23 cellular contexts compared by ENCODE assay signal in the genomic region with DNA sequence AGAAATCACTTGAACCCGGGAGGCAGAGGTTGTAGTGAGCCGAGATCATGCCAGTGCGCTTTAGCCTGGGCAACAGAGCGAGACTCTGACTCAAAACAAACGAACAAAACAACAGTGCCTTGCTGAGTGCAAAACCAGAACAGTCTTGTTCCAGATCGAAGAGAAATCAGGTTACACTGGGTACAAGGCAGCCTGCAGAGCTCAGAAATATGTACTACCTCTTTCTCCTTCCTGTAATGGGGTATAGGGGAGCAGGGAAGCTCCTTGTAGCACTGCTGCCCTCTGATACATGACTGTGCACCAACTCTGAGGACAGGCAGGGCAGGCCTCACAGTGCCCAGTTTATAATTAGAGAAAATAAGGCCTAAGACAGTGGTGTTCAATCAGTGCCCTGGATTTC. TPM values are rescaled to one million over a fixed set of nuclear protein-coding genes. Genes with fewer than 3 reads are reported as not detected.
DNase-seq lines count a peak whose midpoint lies in the region; ATAC-seq, FAIRE-seq and TF ChIP-seq lines count a peak whose summit lies in the region.
"Had no signal": no experiment of that assay in that cellular context is flagged by ENCODE, and none has a peak within 500 bp of the region (broad histone marks: within the 10 kb centered on the region; RNA-seq: fewer than 3 reads in every experiment).

No MANE protein-coding gene starts in this region.

- no peak for TF ChIP-seq CTCF in Caco-2 (IDR thresholded peaks at IDR 0.05; ENCODE audit: insufficient read depth in 1 of 2, low read depth in 1 of 2, low read length in 1 of 2, severe bottlenecking in 1 of 2, unreplicated experiment in 1 of 2)
- TF ChIP-seq CTCF in Panc1 (IDR thresholded peaks at IDR 0.05), result no peak
- no peak for TF ChIP-seq CTCF in hepatocyte (IDR thresholded peaks at IDR 0.05; ENCODE audit: poor library complexity)
- no peak for TF ChIP-seq CTCF in GM20000 (IDR thresholded peaks at IDR 0.05; ENCODE audit: extremely low read depth, missing control alignments)

- no peak for DNase-seq in Caco-2
- DNase-seq in Panc1 (ENCODE audit: low read depth, low spot score), result no peak
- DNase-seq in hepatocyte (ENCODE audit: low spot score), result peak; percentile 2
- peak; percentile 46 for DNase-seq in small intestine
- DNase-seq in DMS114 treated with DMSO at 0.1 percent for 48 hours (lab: John Stamatoyannopoulos, UW; ENCODE audit: unreplicated experiment), result no peak
- no peak for DNase-seq in GM20000 (ENCODE audit: low spot score)
- no peak for DNase-seq in effector memory CD8-positive, alpha-beta T cell
- DNase-seq: activated CD4-positive, alpha-beta T cell treated with anti-CD3 and anti-CD28 coated beads for 4 hours; activated CD8-positive, alpha-beta memory T cell treated with anti-CD3 and anti-CD28 coated beads, Interleukin-2, amount 10 ng/mL, durations not matched to agents 7 days and 5 days; activated naive CD8-positive, alpha-beta T cell treated with anti-CD3 and anti-CD28 coated beads for 36 hours; CD4-positive, alpha-beta T cell; cerebellar nuclear complex; DMS79 treated with DMSO at 0.1 percent for 48 hours; glutamatergic neuron; left cardiac atrium; NCI-H1048; NCI-H2081; NCI-H446 treated with DMSO at 0.1 percent for 48 hours; spleen; T1000 had no signal

- H3K36me3 ChIP-seq in Caco-2 (ENCODE audit: control insufficient read depth, insufficient read depth, low read length) (peaks cover 1% of the 10 kb centered on the region; the same call in 1 of the 2 replicates), Panc1 (ENCODE audit: control insufficient read depth, insufficient read depth, low read length) (no peaks in the 10 kb centered on the region), hepatocyte (replicated peaks; ENCODE audit: insufficient read depth, low read depth) (no peaks in the 10 kb centered on the region), small intestine (ENCODE audit: control insufficient read depth in 2 of 2, insufficient read depth in 2 of 2, low read length in 2 of 2) (peaks cover 2 to 10% of the 10 kb centered on the region in 2 donors)

- H3K36me3 Mint-ChIP-seq in Caco-2 (ENCODE audit: insufficient read depth, unreplicated experiment), result peaks cover 14% of the 10 kb centered on the region
- H3K36me3 Mint-ChIP-seq in effector memory CD8-positive, alpha-beta T cell (ENCODE audit: insufficient read depth), result peaks cover 4% of the 10 kb centered on the region
- H3K36me3 Mint-ChIP-seq: activated CD8-positive, alpha-beta memory T cell treated with anti-CD3 and anti-CD28 coated beads, Interleukin-2, amount 10 ng/mL, durations not matched to agents 7 days and 5 days had no signal

- H3K4me3 ChIP-seq in Caco-2 (ENCODE audit: low read depth, low read length), result no peak overlapping the region
- H3K4me3 ChIP-seq in Panc1 (ENCODE audit: low read depth in 2 of 2, low read length in 2 of 2), result no peak overlapping the region
- no peak overlapping the region for H3K4me3 ChIP-seq in hepatocyte
- H3K4me3 ChIP-seq in small intestine (ENCODE audit: low read depth in 1 of 2, low read length in 2 of 2), result no peak overlapping the region
- H3K4me3 ChIP-seq: spleen, vagina had no signal

- H3K27ac ChIP-seq in Panc1 (ENCODE audit: low read length), result no peak overlapping the region
- H3K27ac ChIP-seq in hepatocyte, result peak overlapping the region; percentile 92
- H3K27ac ChIP-seq in small intestine (ENCODE audit: low read depth in 1 of 2, low read length in 1 of 2), result peak overlapping the region in 1 of 2 donors; percentile 35
- H3K27ac ChIP-seq: vagina had no signal

- peak overlapping the region; percentile 71 for H3K27ac Mint-ChIP-seq in Caco-2 (ENCODE audit: unreplicated experiment)
- no peak overlapping the region for H3K27ac Mint-ChIP-seq in effector memory CD8-positive, alpha-beta T cell
- H3K27ac Mint-ChIP-seq: activated CD8-positive, alpha-beta memory T cell treated with anti-CD3 and anti-CD28 coated beads, Interleukin-2, amount 10 ng/mL, durations not matched to agents 7 days and 5 days; activated naive CD8-positive, alpha-beta T cell treated with anti-CD3 and anti-CD28 coated beads for 36 hours; CD4-positive, alpha-beta T cell had no signal

- FAIRE-seq in small intestine (lab: Jason Lieb, UNC), result no peak

- H3K4me1 Mint-ChIP-seq in Caco-2 (ENCODE audit: low read depth, unreplicated experiment), result peaks cover 38% of the 10 kb centered on the region
- H3K4me1 Mint-ChIP-seq in effector memory CD8-positive, alpha-beta T cell (ENCODE audit: low read depth in 2 of 2), result peaks cover 0 to 2% of the 10 kb centered on the region in 2 donors
- H3K4me1 Mint-ChIP-seq: activated CD8-positive, alpha-beta memory T cell treated with anti-CD3 and anti-CD28 coated beads, Interleukin-2, amount 10 ng/mL, durations not matched to agents 7 days and 5 days; activated naive CD8-positive, alpha-beta T cell treated with anti-CD3 and anti-CD28 coated beads for 36 hours had no signal

- POLR2A ChIA-PET in Caco-2 (lab: Charles Lee) (no interaction called here), Panc1 (lab: Charles Lee) (no interaction called here)

- H3K4me2 ChIP-seq in hepatocyte, result no peak overlapping the region

- no peak overlapping the region for H2AFZ ChIP-seq in hepatocyte

- H3K79me2 ChIP-seq in hepatocyte, result no peaks in the 10 kb centered on the region

- ATAC-seq in Panc1, result peak; percentile 21; the same call in 1 of the 2 replicates
- no peak for ATAC-seq in GM18909 (IDR thresholded peaks at IDR 0.05; ENCODE audit: poor library complexity, unreplicated experiment)
- no peak for ATAC-seq in effector memory CD8-positive, alpha-beta T cell (replicated peaks)
- ATAC-seq: activated CD8-positive, alpha-beta memory T cell treated with anti-CD3 and anti-CD28 coated beads, Interleukin-2, amount 10 ng/mL, durations not matched to agents 7 days and 5 days; left cardiac atrium; SK-N-SH treated with all-trans-retinoic acid at 6 μM for 48 hours had no signal

- no TSS peak for BruUV-seq in Caco-2 (replicated peaks; lab: Mats Ljungman, UMichigan)
- no TSS peak for BruUV-seq in Panc1 (replicated peaks; lab: Mats Ljungman, UMichigan)

- H3K27me3 Mint-ChIP-seq in Caco-2 (ENCODE audit: insufficient read depth, unreplicated experiment), result no peaks in the 10 kb centered on the region
- no peaks in the 10 kb centered on the region for H3K27me3 Mint-ChIP-seq in effector memory CD8-positive, alpha-beta T cell
- H3K27me3 Mint-ChIP-seq: activated CD8-positive, alpha-beta memory T cell treated with anti-CD3 and anti-CD28 coated beads, Interleukin-2, amount 10 ng/mL, durations not matched to agents 7 days and 5 days; activated naive CD8-positive, alpha-beta T cell treated with anti-CD3 and anti-CD28 coated beads for 36 hours; CD4-positive, alpha-beta T cell had no signal

- H3K4me1 ChIP-seq in Caco-2 (peaks cover 79% of the 10 kb centered on the region), Panc1 (ENCODE audit: control insufficient read depth, insufficient read depth, low read length) (peaks cover 4% of the 10 kb centered on the region), hepatocyte (ENCODE audit: insufficient read depth) (peaks cover 71% of the 10 kb centered on the region), small intestine (ENCODE audit: control insufficient read depth in 2 of 2, insufficient read depth in 1 of 2, low read depth in 1 of 2, low read length in 1 of 2) (peaks cover 9 to 22% of the 10 kb centered on the region in 2 donors)
- H3K4me1 ChIP-seq: vagina had no signal

- WGBS in hepatocyte (ENCODE audit: low lambda C conversion rate, missing lambda C conversion rate), result 93% methylated on average over 6 of the region's 6 CpGs
- WGBS in small intestine, 3 donors, result 82 to 88% (median 84%) methylated on average over 6 of the region's 6 CpGs

- intact Hi-C loops in Caco-2 (cut with micrococcal nuclease; ENCODE audit: unreplicated experiment) (loop anchor here (1.0 kb wide), 1 partner anchor 33 kb away; no protein-coding TSS in a partner anchor), Panc1 (cut with micrococcal nuclease; ENCODE audit: unreplicated experiment) (no loop called here)

- H4K20me1 ChIP-seq in hepatocyte (ENCODE audit: insufficient read depth, poor library complexity, severe bottlenecking), result no peaks in the 10 kb centered on the region

- no peaks in the 10 kb centered on the region for H3K9me2 ChIP-seq in hepatocyte (replicated peaks; ENCODE audit: insufficient read depth)

- H3K9me3 ChIP-seq in Caco-2, result no peaks in the 10 kb centered on the region
- H3K9me3 ChIP-seq in Panc1 (ENCODE audit: control insufficient read depth, insufficient read depth, low read depth, low read length), result no peaks in the 10 kb centered on the region
- no peaks in the 10 kb centered on the region for H3K9me3 ChIP-seq in hepatocyte (ENCODE audit: low read depth)
- no peaks in the 10 kb centered on the region for H3K9me3 ChIP-seq in small intestine (ENCODE audit: control insufficient read depth, low read depth)
- H3K9me3 ChIP-seq: spleen, vagina had no signal

- no peak overlapping the region for H3K4me3 Mint-ChIP-seq in Caco-2 (ENCODE audit: unreplicated experiment)
- H3K4me3 Mint-ChIP-seq in effector memory CD8-positive, alpha-beta T cell, result no peak overlapping the region
- H3K4me3 Mint-ChIP-seq: activated CD8-positive, alpha-beta memory T cell treated with anti-CD3 and anti-CD28 coated beads, Interleukin-2, amount 10 ng/mL, durations not matched to agents 7 days and 5 days; activated naive CD8-positive, alpha-beta T cell treated with anti-CD3 and anti-CD28 coated beads for 36 hours; CD4-positive, alpha-beta T cell had no signal

- H3K9me3 Mint-ChIP-seq in Caco-2 (ENCODE audit: unreplicated experiment), result no peaks in the 10 kb centered on the region
- no peaks in the 10 kb centered on the region for H3K9me3 Mint-ChIP-seq in effector memory CD8-positive, alpha-beta T cell
- H3K9me3 Mint-ChIP-seq: activated naive CD8-positive, alpha-beta T cell treated with anti-CD3 and anti-CD28 coated beads for 36 hours; CD4-positive, alpha-beta T cell had no signal

- CTCF ChIA-PET in Caco-2 (lab: Charles Lee) (no interaction called here), Panc1 (lab: Charles Lee) (no interaction called here)

- no peaks in the 10 kb centered on the region for H3K27me3 ChIP-seq in Caco-2 (replicated peaks; ENCODE audit: control insufficient read depth, insufficient read depth, low read length)
- H3K27me3 ChIP-seq in Panc1 (ENCODE audit: control insufficient read depth, insufficient read depth, low read length), result no peaks in the 10 kb centered on the region
- no peaks in the 10 kb centered on the region for H3K27me3 ChIP-seq in hepatocyte
- no peaks in the 10 kb centered on the region for H3K27me3 ChIP-seq in small intestine (ENCODE audit: control insufficient read depth in 2 of 2, insufficient read depth in 2 of 2, low read length in 2 of 2)
- H3K27me3 ChIP-seq: spleen, vagina had no signal

- in situ Hi-C loops in Panc1 (cut with HindIII; ENCODE audit: low pct_unique_long_range_greater_than_20kb, low sequenced_read_pairs), result no loop called here

RNA-seq across cellular contexts. Expression of gene TBC1D2, which starts 24.7 kb away (rescaled TPM):
- total RNA-seq in Caco-2 (2022) (8.5 and 8.6 TPM in 2 replicates), Panc1 (2021; ENCODE audit: unreplicated experiment) (2.4 TPM), hepatocyte (20.0 and 26.7 TPM in 2 replicates)
- 1.8 TPM for polyA plus RNA-seq in Panc1 (2012; ENCODE audit: insufficient read length)
- polyA plus RNA-seq in hepatocyte (31.6 and 33.5 TPM in 2 replicates), small intestine (10 to 100 TPM; 12.2 to 42.0 (median 24.0) TPM)

RNA-seq across cellular contexts. Expression of gene CORO2A, which starts 38.4 kb away (rescaled TPM):
- total RNA-seq in Caco-2 (2022) (18.9 and 20.0 TPM in 2 replicates), Panc1 (2021; ENCODE audit: unreplicated experiment) (2.0 TPM), hepatocyte (24.6 and 27.1 TPM in 2 replicates)
- polyA plus RNA-seq in Panc1 (2012; ENCODE audit: insufficient read length), result 3.3 TPM
- polyA plus RNA-seq in hepatocyte (11.7 and 12.8 TPM in 2 replicates), small intestine (10 to 100 TPM; 35.1 to 57.0 (median 45.3) TPM)

Comparison
In these comparisons a context has a peak if more than half of its experiments do, and no peak if none do; other contexts are left out.
1. DNase-seq: peak in hepatocyte (single experiment) and small intestine (single experiment); none in Caco-2 (0 of 2), Panc1 (single experiment), DMS114 treated with DMSO at 0.1 percent for 48 hours (single experiment), GM20000 (single experiment) and effector memory CD8-positive, alpha-beta T cell (0 of 3).